13 cellular contexts compared by ENCODE assay signal in genomic region chr1:225939097-225939938, GRCh38. TPM values are rescaled to one million over a fixed set of nuclear protein-coding genes. Genes with fewer than 3 reads are reported as not detected.
DNase-seq lines count a peak whose midpoint lies in the region; ATAC-seq, FAIRE-seq and TF ChIP-seq lines count a peak whose summit lies in the region.
"Not testable (repeated sequence)": the region's sequence is repeated elsewhere in the genome, so short reads cannot be mapped to it uniquely, and the experiment has no call there.
"Had no signal": no experiment of that assay in that cellular context is flagged by ENCODE, and none has a peak within 500 bp of the region (broad histone marks: within the 10 kb centered on the region; RNA-seq: fewer than 3 reads in every experiment).

No MANE protein-coding gene starts in this region.

- not testable (repeated sequence) for DNase-seq in CD8-positive, alpha-beta T cell; hepatocyte (ENCODE audit: low spot score); mucosa of descending colon
- DNase-seq in NCI-H146 (lab: John Stamatoyannopoulos, UW): peak; percentile 40
- peak in 1 of 2 experiments; percentile 88 for DNase-seq in H1 (ENCODE audit: low read depth in 1 of 2, low spot score in 2 of 2)
- DNase-seq in kidney: peak; percentile 73
- DNase-seq in progenitor cell of endocrine pancreas (ENCODE audit: low spot score, unreplicated experiment): peak; percentile 20
- peak; percentile 12 to 23 for DNase-seq in thyroid gland

- CTCF ChIA-PET in CD8-positive, alpha-beta T cell (lab: Charles Lee): not testable (repeated sequence)
- CTCF ChIA-PET in H1 (lab: Charles Lee; ENCODE audit: partially characterized antibody): interaction anchor here (1.2 to 4.0 kb wide), 3 partner anchors 23 to 63 kb away, joined by 3 to 23 read pairs (median 4); no protein-coding TSS in a partner anchor

- not testable (repeated sequence) for H3K79me1 ChIP-seq in H1 (ENCODE audit: low read depth, low read length)

- POLR2A ChIA-PET in CD8-positive, alpha-beta T cell (lab: Charles Lee): not testable (repeated sequence)
- POLR2A ChIA-PET in H1 (lab: Charles Lee; ENCODE audit: partially characterized antibody): interaction anchor here (1.0 kb wide), 1 partner anchor 12 kb away, joined by 3 read pairs; no protein-coding TSS in a partner anchor

- not testable (repeated sequence) for H2BK5ac ChIP-seq in H1 (ENCODE audit: low read depth, low read length)

- H3K23ac ChIP-seq in H1 (ENCODE audit: insufficient read length): not testable (repeated sequence)

- not testable (repeated sequence) for H3K23me2 ChIP-seq in H1 (ENCODE audit: low read depth, low read length)

- not testable (repeated sequence) for H3K4me1 Mint-ChIP-seq in CD8-positive, alpha-beta T cell (ENCODE audit: low read depth); progenitor cell of endocrine pancreas (ENCODE audit: low read depth)

- H3K27ac Mint-ChIP-seq in CD8-positive, alpha-beta T cell; progenitor cell of endocrine pancreas: not testable (repeated sequence)

- not testable (repeated sequence) for H3K27ac ChIP-seq in CD8-positive, alpha-beta T cell (ENCODE audit: low read depth, low read length); H1 (ENCODE audit: low read depth, low read length); hepatocyte; kidney (ENCODE audit: low read depth in 2 of 2, low read length in 2 of 2); thyroid gland

- not testable (repeated sequence) for H3K4me1 ChIP-seq in CD8-positive, alpha-beta T cell (ENCODE audit: insufficient read depth, low read length); hepatocyte (ENCODE audit: insufficient read depth); kidney (ENCODE audit: control insufficient read depth in 1 of 2, insufficient read depth in 1 of 2, low read depth in 1 of 2, low read length in 2 of 2); mucosa of descending colon (ENCODE audit: low read depth)
- peaks cover 0 to 11% (median 7%) of the 10 kb centered on the region in 4 experiments; a peak in 4 of 7 replicates for H3K4me1 ChIP-seq in H1 (replicated peaks in 1 of 4; ENCODE audit: control insufficient read depth in 3 of 4, insufficient read depth in 4 of 4, low read length in 3 of 4)
- peaks cover 0 to 11% of the 10 kb centered on the region in 2 donors for H3K4me1 ChIP-seq in thyroid gland

- not testable (repeated sequence) for H3K4ac ChIP-seq in H1 (replicated peaks; ENCODE audit: insufficient read length, low read depth, low read length)

- H2BK12ac ChIP-seq in H1 (ENCODE audit: low read depth, low read length): 0 out of 2 replicates have a peak overlapping the region, but pooled peaks have one; percentile 17

- not testable (repeated sequence) for H2BK15ac ChIP-seq in H1 (ENCODE audit: low read length)

- H3K36me3 Mint-ChIP-seq in CD8-positive, alpha-beta T cell; progenitor cell of endocrine pancreas (ENCODE audit: insufficient read depth): not testable (repeated sequence)

- H2BK120ac ChIP-seq in H1 (replicated peaks; ENCODE audit: low read depth, low read length): not testable (repeated sequence)

- not testable (repeated sequence) for H3K14ac ChIP-seq in H1 (ENCODE audit: insufficient read length)

- not testable (repeated sequence) for H4K8ac ChIP-seq in H1 (ENCODE audit: extremely low read depth, insufficient read depth, low read length)

- not testable (repeated sequence) for H4K5ac ChIP-seq in H1 (ENCODE audit: insufficient read length, low read depth, low read length)

- H3K4me3 Mint-ChIP-seq in CD8-positive, alpha-beta T cell: not testable (repeated sequence)
- H3K4me3 Mint-ChIP-seq in progenitor cell of endocrine pancreas (ENCODE audit: low read depth): peak overlapping the region; percentile 21

- H2AFZ ChIP-seq in H1 (ENCODE audit: low read length); hepatocyte: not testable (repeated sequence)

- H4K91ac ChIP-seq in H1 (replicated peaks; ENCODE audit: insufficient read length, low read length): peak overlapping the region; percentile 74

- not testable (repeated sequence) for H4K20me1 ChIP-seq in H1 (replicated peaks in 1 of 2; ENCODE audit: control insufficient read depth in 1 of 2, insufficient read depth in 2 of 2, low read length in 2 of 2); hepatocyte (ENCODE audit: insufficient read depth, poor library complexity, severe bottlenecking)

- not testable (repeated sequence) for TF ChIP-seq POLR2A in H1 (IDR thresholded peaks at IDR 0.05; ENCODE audit: control extremely low read depth in 1 of 2, low read depth in 2 of 2, low read length in 2 of 2); thyroid gland (IDR thresholded peaks at IDR 0.05)

- intact Hi-C loops in CD8-positive, alpha-beta T cell (cut with DNase I, micrococcal nuclease); kidney (cut with DNase I); mucosa of descending colon (cut with DNase I, micrococcal nuclease); thyroid gland (cut with DNase I): not testable (repeated sequence)

- not testable (repeated sequence) for H3K27me3 Mint-ChIP-seq in CD8-positive, alpha-beta T cell (ENCODE audit: low read depth)
- peaks cover 18% of the 10 kb centered on the region for H3K27me3 Mint-ChIP-seq in progenitor cell of endocrine pancreas

- H2AK5ac ChIP-seq in H1 (ENCODE audit: low read depth, low read length): not testable (repeated sequence)

- H3K79me2 ChIP-seq in H1 (ENCODE audit: control insufficient read depth in 1 of 2, insufficient read depth in 2 of 2, low read length in 2 of 2); hepatocyte: not testable (repeated sequence)

- H3K4me2 ChIP-seq in H1 (ENCODE audit: insufficient read depth in 1 of 2, low read depth in 2 of 2, low read length in 2 of 2) (peak overlapping the region; percentile 50 to 66), hepatocyte (peak overlapping the region; percentile 65)

- H3K9me3 ChIP-seq in CD8-positive, alpha-beta T cell (ENCODE audit: low read length); H1 (ENCODE audit: insufficient read depth in 2 of 2, low read depth in 1 of 2, low read length in 1 of 2); hepatocyte (ENCODE audit: low read depth); kidney (ENCODE audit: control insufficient read depth in 1 of 2, low read length in 2 of 2); mucosa of descending colon; thyroid gland: not testable (repeated sequence)

- not testable (repeated sequence) for H2BK20ac ChIP-seq in H1 (ENCODE audit: low read length)

- TF ChIP-seq EP300 in H1 (IDR thresholded peaks at IDR 0.05; ENCODE audit: borderline replicate concordance in 1 of 2, low read depth in 2 of 2, low read length in 2 of 2): not testable (repeated sequence)

- not testable (repeated sequence) for FAIRE-seq in H1 (lab: Jason Lieb, UNC); kidney (lab: Jason Lieb, UNC)

- TF ChIP-seq RAD21 in H1 (IDR thresholded peaks at IDR 0.05 in 1 of 2, conservative IDR thresholded peaks at IDR 0.05 in 1 of 2; ENCODE audit: low read depth in 2 of 2, low read length in 2 of 2): not testable (repeated sequence)

- H3K36me3 ChIP-seq in CD8-positive, alpha-beta T cell (ENCODE audit: insufficient read depth, low read length); H1 (ENCODE audit: control insufficient read depth in 2 of 4, insufficient read depth in 4 of 4, low read length in 3 of 4); hepatocyte (replicated peaks; ENCODE audit: insufficient read depth, low read depth); kidney (ENCODE audit: control insufficient read depth in 1 of 2, insufficient read depth in 2 of 2, low read length in 2 of 2); mucosa of descending colon (ENCODE audit: low read depth); thyroid gland: not testable (repeated sequence)

- not testable (repeated sequence) for H3K56ac ChIP-seq in H1 (replicated peaks; ENCODE audit: insufficient read length, low read depth, low read length)

- H3K9me2 ChIP-seq in hepatocyte (replicated peaks; ENCODE audit: insufficient read depth): not testable (repeated sequence)

- peak overlapping the region; percentile 60; the same call in 1 of the 2 replicates for H3K18ac ChIP-seq in H1 (ENCODE audit: extremely low read depth, low read length)

- ATAC-seq in CD8-positive, alpha-beta T cell: peak; percentile 36
- peak; percentile 24 for ATAC-seq in mucosa of descending colon

- not testable (repeated sequence) for H3K27me3 ChIP-seq in CD8-positive, alpha-beta T cell (ENCODE audit: insufficient read depth, low read length); H1 (replicated peaks in 1 of 4; ENCODE audit: control insufficient read depth in 3 of 4, extremely low read depth in 1 of 4, insufficient read depth in 3 of 4, low read length in 3 of 4); hepatocyte; thyroid gland

- H3K9ac ChIP-seq in H1 (replicated peaks in 1 of 4; ENCODE audit: extremely low read depth in 1 of 4, low read depth in 3 of 4, low read length in 3 of 4); kidney (ENCODE audit: low read length in 2 of 2): not testable (repeated sequence)

- TF ChIP-seq CTCF in CD8-positive, alpha-beta T cell (IDR thresholded peaks at IDR 0.05); H1 (IDR thresholded peaks at IDR 0.05; ENCODE audit: control extremely low read depth in 1 of 3, insufficient read depth in 1 of 3, low read depth in 1 of 3, low read length in 3 of 3); hepatocyte (IDR thresholded peaks at IDR 0.05; ENCODE audit: poor library complexity); kidney (IDR thresholded peaks at IDR 0.05; ENCODE audit: borderline replicate concordance, extremely low read depth, insufficient read depth); mucosa of descending colon (IDR thresholded peaks at IDR 0.05); progenitor cell of endocrine pancreas (IDR thresholded peaks at IDR 0.05; ENCODE audit: unreplicated experiment); thyroid gland (IDR thresholded peaks at IDR 0.05): not testable (repeated sequence)

- 24% methylated on average over 31 of the region's 69 CpGs; no CpG with 5 or more reads in 1 of the 2 experiments for WGBS in H1 (ENCODE audit: extremely low coverage in 1 of 2, insufficient coverage in 1 of 2, insufficient read length in 1 of 2, insufficient replicate concordance in 2 of 2, low coverage in 1 of 2, low lambda C conversion rate in 2 of 2, missing lambda C conversion rate in 1 of 2), 2 experiments
- whole genome bisulfite sequencing in hepatocyte (ENCODE audit: low lambda C conversion rate, missing lambda C conversion rate): 60% methylated on average over 23 of the region's 69 CpGs
- WGBS in thyroid gland, 2 donors: 89 to 93% methylated on average over 4 to 6 of the region's 69 CpGs

- H3K4me3 ChIP-seq in CD8-positive, alpha-beta T cell (ENCODE audit: low read depth, low read length); hepatocyte; kidney (ENCODE audit: low read length in 2 of 2); mucosa of descending colon; thyroid gland (replicated peaks in 1 of 3): not testable (repeated sequence)
- H3K4me3 ChIP-seq in H1 (ENCODE audit: extremely low read depth in 1 of 4, insufficient read depth in 2 of 4, low read depth in 3 of 4, low read length in 4 of 4): peak overlapping the region; percentile 20 to 59 (median 28); a peak in 7 of 8 replicates

- H3K9me3 Mint-ChIP-seq in CD8-positive, alpha-beta T cell; progenitor cell of endocrine pancreas (ENCODE audit: low read depth): not testable (repeated sequence)

RNA-seq across cellular contexts. Expression of gene LEFTY2, which starts 1.7 kb away (rescaled TPM):
- not detected for total RNA-seq in CD8-positive, alpha-beta T cell
- 3.2 and 4.3 TPM in 2 replicates for total RNA-seq in H1 (2021; fragmentation: NEBNext Ultra II Directional; extraction: Animal tissue kit (Norgen Biotek cat#: 25700))
- polyA plus RNA-seq in H1 (2011; rRNA removed) (2.6 and 2.9 TPM in 2 replicates), hepatocyte (0.55 and 1.1 TPM in 2 replicates), kidney (ENCODE audit: insufficient read depth, low read depth, low replicate concordance) (0.28 TPM)
- 3.1 TPM for polyA plus RNA-seq in H1 (2011; cell fraction: cytosol; rRNA removed)
- polyA plus RNA-seq in H1 (2011; cell fraction: nucleus; rRNA removed): 2.5 TPM
- polyA plus RNA-seq in H1 (2012, experiment 1 of 2): 0.94 to 1.9 TPM (median 1.4 TPM) in 4 replicates
- 2.2 TPM for polyA plus RNA-seq in H1 (2012, experiment 2 of 2)
- 44.6 TPM for polyA plus RNA-seq in H1 (2013, experiment 1 of 2)
- polyA plus RNA-seq in H1 (2013, experiment 2 of 2): 54.0 TPM
- polyA minus RNA-seq in H1 (2011; rRNA and poly(A)+ RNA removed): 0.83 and 1.4 TPM in 2 replicates
- 0.88 TPM for polyA minus RNA-seq in H1 (2011; cell fraction: cytosol; rRNA and poly(A)+ RNA removed)
- polyA minus RNA-seq in H1 (2011; cell fraction: nucleus; rRNA and poly(A)+ RNA removed): 1.5 TPM
- total RNA-seq in hepatocyte (0.16 and 0.60 TPM in 2 replicates), kidney (0.13 TPM), mucosa of descending colon (under 1 TPM; 0.32 to 0.77 (median 0.35) TPM), progenitor cell of endocrine pancreas (0.22 and 0.51 TPM in 2 replicates), thyroid gland (under 1 TPM in 2 of 4 donors, not detected in 2; 0.11 to 0.29 TPM)
- total RNA-seq: B cell; CD4-positive, CD25-positive, alpha-beta regulatory T cell; H4; M059J had no signal
- polyA plus RNA-seq: AG04450; CD4-positive, CD25-positive, alpha-beta regulatory T cell had no signal

RNA-seq across cellular contexts. Expression of gene PYCR2, which starts 15.3 kb away (rescaled TPM):
- total RNA-seq in CD8-positive, alpha-beta T cell: 10 to 100 TPM; 27.3 to 30.6 TPM
- total RNA-seq in H1 (2021; fragmentation: NEBNext Ultra II Directional; extraction: Animal tissue kit (Norgen Biotek cat#: 25700)): 84.3 and 84.6 TPM in 2 replicates
- polyA plus RNA-seq in H1 (2011; rRNA removed): 79.3 and 96.6 TPM in 2 replicates
- polyA plus RNA-seq in H1 (2011; cell fraction: cytosol; rRNA removed): 96.5 TPM
- polyA plus RNA-seq in H1 (2011; cell fraction: nucleus; rRNA removed): 96.7 TPM
- 63.1 to 84.9 TPM (median 76.1 TPM) in 4 replicates for polyA plus RNA-seq in H1 (2012, experiment 1 of 2)
- 59.4 TPM for polyA plus RNA-seq in H1 (2012, experiment 2 of 2)
- 113 TPM for polyA plus RNA-seq in H1 (2013, experiment 1 of 2)
- polyA plus RNA-seq in H1 (2013, experiment 2 of 2): 115 TPM
- 41.8 and 68.7 TPM in 2 replicates for polyA minus RNA-seq in H1 (2011; rRNA and poly(A)+ RNA removed)
- 22.0 TPM for polyA minus RNA-seq in H1 (2011; cell fraction: cytosol; rRNA and poly(A)+ RNA removed)
- 26.9 TPM for polyA minus RNA-seq in H1 (2011; cell fraction: nucleus; rRNA and poly(A)+ RNA removed)
- total RNA-seq in hepatocyte: 26.9 and 33.5 TPM in 2 replicates
- polyA plus RNA-seq in hepatocyte: 49.2 and 60.1 TPM in 2 replicates
- 79.3 TPM for total RNA-seq in kidney
- polyA plus RNA-seq in kidney (ENCODE audit: insufficient read depth, low read depth, low replicate concordance): 72.4 TPM
- 10 to 100 TPM; 33.0 to 43.6 (median 38.3) TPM for total RNA-seq in mucosa of descending colon
- 54.5 and 54.8 TPM in 2 replicates for total RNA-seq in progenitor cell of endocrine pancreas
- total RNA-seq in thyroid gland: 10 to 100 TPM; 38.8 to 55.0 (median 41.0) TPM

RNA-seq across cellular contexts. Expression of gene LEFTY1, which starts 50.4 kb away (rescaled TPM):
- not detected for total RNA-seq in CD8-positive, alpha-beta T cell
- total RNA-seq in H1 (2021; fragmentation: NEBNext Ultra II Directional; extraction: Animal tissue kit (Norgen Biotek cat#: 25700)): 8.4 and 11.7 TPM in 2 replicates
- 4.5 and 7.3 TPM in 2 replicates for polyA plus RNA-seq in H1 (2011; rRNA removed)
- polyA plus RNA-seq in H1 (2011; cell fraction: cytosol; rRNA removed): 7.1 TPM
- 8.4 TPM for polyA plus RNA-seq in H1 (2011; cell fraction: nucleus; rRNA removed)
- polyA plus RNA-seq in H1 (2012, experiment 1 of 2): 1.8 to 3.5 TPM (median 3.1 TPM) in 4 replicates
- polyA plus RNA-seq in H1 (2012, experiment 2 of 2): 3.5 TPM
- 112 TPM for polyA plus RNA-seq in H1 (2013, experiment 1 of 2)
- polyA plus RNA-seq in H1 (2013, experiment 2 of 2): 131 TPM
- 0.66 and 1.3 TPM in 2 replicates for polyA minus RNA-seq in H1 (2011; rRNA and poly(A)+ RNA removed)
- 3.0 TPM for polyA minus RNA-seq in H1 (2011; cell fraction: cytosol; rRNA and poly(A)+ RNA removed)
- 3.1 TPM for polyA minus RNA-seq in H1 (2011; cell fraction: nucleus; rRNA and poly(A)+ RNA removed)
- total RNA-seq in hepatocyte: 3.8 and 5.8 TPM in 2 replicates
- 3.9 and 4.5 TPM in 2 replicates for polyA plus RNA-seq in hepatocyte
- total RNA-seq in kidney: 8.6 TPM
- 0.41 TPM for polyA plus RNA-seq in kidney (ENCODE audit: insufficient read depth, low read depth, low replicate concordance)
- 100 to 1,000 TPM in 1 of 3 donors, 10 to 100 TPM in 2; 27.3 to 199 (median 60.3) TPM for total RNA-seq in mucosa of descending colon
- total RNA-seq in progenitor cell of endocrine pancreas: 22.9 and 26.0 TPM in 2 replicates
- total RNA-seq in thyroid gland: 1 to 10 TPM in 1 of 4 donors, not detected in 3; 1.0 TPM
- total RNA-seq: B cell had no signal

RNA-seq across cellular contexts. Expression of gene TMEM63A, which starts 57.1 kb away (rescaled TPM):
- 100 to 1,000 TPM; 132 to 144 TPM for total RNA-seq in CD8-positive, alpha-beta T cell
- total RNA-seq in H1 (2021; fragmentation: NEBNext Ultra II Directional; extraction: Animal tissue kit (Norgen Biotek cat#: 25700)): 41.2 and 55.4 TPM in 2 replicates
- polyA plus RNA-seq in H1 (2011; rRNA removed) (26.1 and 38.5 TPM in 2 replicates), hepatocyte (38.8 and 58.8 TPM in 2 replicates), kidney (ENCODE audit: insufficient read depth, low read depth, low replicate concordance) (25.5 TPM)
- 28.6 TPM for polyA plus RNA-seq in H1 (2011; cell fraction: cytosol; rRNA removed)
- 210 TPM for polyA plus RNA-seq in H1 (2011; cell fraction: nucleus; rRNA removed)
- polyA plus RNA-seq in H1 (2012, experiment 1 of 2): 25.5 to 31.0 TPM (median 28.0 TPM) in 4 replicates
- 17.4 TPM for polyA plus RNA-seq in H1 (2012, experiment 2 of 2)
- polyA plus RNA-seq in H1 (2013, experiment 1 of 2): 90.4 TPM
- 88.5 TPM for polyA plus RNA-seq in H1 (2013, experiment 2 of 2)
- 42.6 and 57.5 TPM in 2 replicates for polyA minus RNA-seq in H1 (2011; rRNA and poly(A)+ RNA removed)
- 21.2 TPM for polyA minus RNA-seq in H1 (2011; cell fraction: cytosol; rRNA and poly(A)+ RNA removed)
- 70.6 TPM for polyA minus RNA-seq in H1 (2011; cell fraction: nucleus; rRNA and poly(A)+ RNA removed)
- total RNA-seq in hepatocyte (35.8 and 47.5 TPM in 2 replicates), kidney (159 TPM), mucosa of descending colon (100 to 1,000 TPM; 115 to 192 (median 147) TPM), progenitor cell of endocrine pancreas (236 and 246 TPM in 2 replicates), thyroid gland (10 to 100 TPM; 30.1 to 57.7 (median 41.6) TPM)

RNA-seq across cellular contexts. Expression of gene SDE2, which starts 59.8 kb away (rescaled TPM):
- 10 to 100 TPM; 53.3 to 55.3 TPM for total RNA-seq in CD8-positive, alpha-beta T cell
- total RNA-seq in H1 (2021; fragmentation: NEBNext Ultra II Directional; extraction: Animal tissue kit (Norgen Biotek cat#: 25700)): 16.5 and 16.7 TPM in 2 replicates
- 8.0 and 8.5 TPM in 2 replicates for polyA plus RNA-seq in H1 (2011; rRNA removed)
- 11.6 TPM for polyA plus RNA-seq in H1 (2011; cell fraction: cytosol; rRNA removed)
- 3.6 TPM for polyA plus RNA-seq in H1 (2011; cell fraction: nucleus; rRNA removed)
- 6.6 to 8.3 TPM (median 6.7 TPM) in 4 replicates for polyA plus RNA-seq in H1 (2012, experiment 1 of 2)
- polyA plus RNA-seq in H1 (2012, experiment 2 of 2): 2.2 TPM
- polyA plus RNA-seq in H1 (2013, experiment 1 of 2): 7.0 TPM
- 7.1 TPM for polyA plus RNA-seq in H1 (2013, experiment 2 of 2)
- 7.5 and 7.9 TPM in 2 replicates for polyA minus RNA-seq in H1 (2011; rRNA and poly(A)+ RNA removed)
- polyA minus RNA-seq in H1 (2011; cell fraction: cytosol; rRNA and poly(A)+ RNA removed): 8.1 TPM
- 7.5 TPM for polyA minus RNA-seq in H1 (2011; cell fraction: nucleus; rRNA and poly(A)+ RNA removed)
- 24.2 and 27.3 TPM in 2 replicates for total RNA-seq in hepatocyte
- polyA plus RNA-seq in hepatocyte: 14.0 and 14.6 TPM in 2 replicates
- total RNA-seq in kidney: 19.2 TPM
- 3.4 TPM for polyA plus RNA-seq in kidney (ENCODE audit: insufficient read depth, low read depth, low replicate concordance)
- total RNA-seq in mucosa of descending colon: 10 to 100 TPM; 14.1 to 21.0 (median 15.0) TPM
- total RNA-seq in progenitor cell of endocrine pancreas: 15.0 and 15.1 TPM in 2 replicates
- total RNA-seq in thyroid gland: 10 to 100 TPM; 19.9 to 41.0 (median 27.3) TPM
